9 cellular contexts compared by ENCODE assay signal in genomic region chrX:41558531-41558930, GRCh38.
DNase-seq lines count a peak whose midpoint lies in the region; ATAC-seq, FAIRE-seq and TF ChIP-seq lines count a peak whose summit lies in the region.
"Had no signal": no experiment of that assay in that cellular context is flagged by ENCODE, and none has a peak within 500 bp of the region (broad histone marks: within the 10 kb centered on the region; RNA-seq: fewer than 3 reads in every experiment).

No MANE protein-coding gene starts in this region.

- FAIRE-seq in GM12878 (lab: Jason Lieb, UNC): no peak

- peaks cover 0 to 2% (median 0%) of the 10 kb centered on the region in 7 donors for H3K9me3 Mint-ChIP-seq in naive B cell
- H3K9me3 Mint-ChIP-seq in stimulated activated naive B cell treated with anti-CD40 and anti-IgM and Interleukin-4, amounts not matched to agents 10 μg/mL and 1 μg/mL and 100 μg/mL, for 72 hours: no peaks in the 10 kb centered on the region
- no peaks in the 10 kb centered on the region for H3K9me3 Mint-ChIP-seq in Calu3 (ENCODE audit: low read depth, unreplicated experiment)

- H3K9ac ChIP-seq in GM12878 (ENCODE audit: control insufficient read depth, insufficient read depth, low read length): no peak overlapping the region

- H3K27ac Mint-ChIP-seq in naive B cell (no peak overlapping the region), Calu3 (ENCODE audit: unreplicated experiment) (no peak overlapping the region)
- H3K27ac Mint-ChIP-seq in stimulated activated naive B cell treated with anti-CD40 and anti-IgM and Interleukin-4, amounts not matched to agents 10 μg/mL and 1 μg/mL and 100 μg/mL, for 72 hours: no peak overlapping the region

- H3F3A ChIP-seq in DOHH2 (ENCODE audit: control insufficient read depth, insufficient read depth): no peaks in the 10 kb centered on the region

- SMC1A ChIA-PET in GM12878 (lab: Charles Lee; ENCODE audit: uncharacterized antibody, unreplicated experiment): interaction anchor here (0.6 to 1.3 kb wide), 7 partner anchors 13 to 826 kb away, joined by 3 to 5 read pairs (median 3); no protein-coding TSS in a partner anchor

- RAD21 ChIA-PET in GM12878 (lab: Charles Lee; ENCODE audit: unreplicated experiment): interaction anchor here (1.8 kb wide), 1 partner anchor 202 kb away, joined by 10 read pairs; no protein-coding TSS in a partner anchor

- no peaks in the 10 kb centered on the region for H3K27me3 ChIP-seq in DOHH2 (ENCODE audit: control insufficient read depth, low read length)
- H3K27me3 ChIP-seq in GM12878 (replicated peaks in 1 of 2; ENCODE audit: control insufficient read depth in 2 of 2, insufficient read depth in 2 of 2, low read length in 1 of 2): no peaks in the 10 kb centered on the region

- no peaks in the 10 kb centered on the region for H3K27me3 Mint-ChIP-seq in naive B cell
- peaks cover 0 to 4% of the 10 kb centered on the region in 2 donors for H3K27me3 Mint-ChIP-seq in stimulated activated naive B cell treated with anti-CD40 and anti-IgM and Interleukin-4, amounts not matched to agents 10 μg/mL and 1 μg/mL and 100 μg/mL, for 72 hours
- no peaks in the 10 kb centered on the region for H3K27me3 Mint-ChIP-seq in Calu3 (ENCODE audit: unreplicated experiment)

- H3K4me3 Mint-ChIP-seq in naive B cell: peak overlapping the region in 1 of 8 donors; percentile 47
- H3K4me3 Mint-ChIP-seq in stimulated activated naive B cell treated with anti-CD40 and anti-IgM and Interleukin-4, amounts not matched to agents 10 μg/mL and 1 μg/mL and 100 μg/mL, for 72 hours: no peak overlapping the region
- no peak overlapping the region for H3K4me3 Mint-ChIP-seq in Calu3 (ENCODE audit: low read depth, unreplicated experiment)

- H3K4me3 ChIP-seq in DOHH2 (ENCODE audit: low read length): no peak overlapping the region
- H3K4me3 ChIP-seq in GM12878: no peak overlapping the region
- H3K4me3 ChIP-seq: gastrocnemius medialis had no signal

- no peak overlapping the region for H2AFZ ChIP-seq in GM12878 (ENCODE audit: control insufficient read depth, low read depth, low read length)

- H3K36me3 ChIP-seq in DOHH2 (ENCODE audit: control insufficient read depth, low read length): no peaks in the 10 kb centered on the region
- no peaks in the 10 kb centered on the region; a peak in 1 of 4 replicates for H3K36me3 ChIP-seq in GM12878 (ENCODE audit: control insufficient read depth in 2 of 2, insufficient read depth in 2 of 2, low read length in 1 of 2)
- H3K36me3 ChIP-seq: gastrocnemius medialis had no signal

- TF ChIP-seq POLR2A in GM12878 (IDR thresholded peaks at IDR 0.05; ENCODE audit: low read depth, low read length): no peak

- H3K9me3 ChIP-seq in DOHH2 (ENCODE audit: control insufficient read depth, insufficient read depth, low read length): no peaks in the 10 kb centered on the region
- H3K9me3 ChIP-seq in GM12878 (replicated peaks; ENCODE audit: control insufficient read depth, insufficient read depth, low read length): no peaks in the 10 kb centered on the region
- H3K9me3 ChIP-seq: gastrocnemius medialis had no signal

- BruUV-seq in GM12878 (replicated peaks; lab: Mats Ljungman, UMichigan): no TSS peak
- BruUV-seq in Calu3 (replicated peaks; lab: Mats Ljungman, UMichigan): no TSS peak

- H3K4me2 ChIP-seq in DOHH2 (ENCODE audit: low read length) (no peak overlapping the region), GM12878 (ENCODE audit: control insufficient read depth, insufficient read depth) (no peak overlapping the region)

- CTCF ChIA-PET in GM12878 (lab: Yijun Ruan, JAX) (interaction anchor here (0.6 to 1.4 kb wide), 3 partner anchors 182 to 1398 kb away, joined by 3 to 23 read pairs (median 3); no protein-coding TSS in a partner anchor), Calu3 (lab: Charles Lee) (interaction anchor here (0.5 to 1.0 kb wide), 3 partner anchors 24 to 201 kb away, joined by 3 to 5 read pairs (median 3); no protein-coding TSS in a partner anchor)

- H3K79me2 ChIP-seq in DOHH2 (ENCODE audit: control insufficient read depth, low read length): no peaks in the 10 kb centered on the region
- H3K79me2 ChIP-seq in GM12878 (ENCODE audit: control insufficient read depth, insufficient read depth, low read length): no peaks in the 10 kb centered on the region

- H3K9me2 ChIP-seq in DOHH2 (replicated peaks; ENCODE audit: control insufficient read depth, low read length): no peaks in the 10 kb centered on the region

- no peaks in the 10 kb centered on the region for H4K20me1 ChIP-seq in DOHH2 (ENCODE audit: control insufficient read depth, insufficient read depth, low read depth, low read length)
- no peaks in the 10 kb centered on the region for H4K20me1 ChIP-seq in GM12878 (ENCODE audit: control insufficient read depth, insufficient read depth)

- H3K4me1 Mint-ChIP-seq in naive B cell: peaks cover 0 to 14% (median 6%) of the 10 kb centered on the region in 3 donors
- H3K4me1 Mint-ChIP-seq in stimulated activated naive B cell treated with anti-CD40 and anti-IgM and Interleukin-4, amounts not matched to agents 10 μg/mL and 1 μg/mL and 100 μg/mL, for 72 hours: peaks cover 8 to 11% of the 10 kb centered on the region in 2 donors
- H3K4me1 Mint-ChIP-seq in Calu3 (ENCODE audit: low read depth, unreplicated experiment): no peaks in the 10 kb centered on the region

- no peak for TF ChIP-seq EP300 in GM12878 (IDR thresholded peaks at IDR 0.05; ENCODE audit: borderline replicate concordance in 1 of 2, control insufficient read depth in 1 of 2, low read depth in 2 of 2, low read length in 2 of 2)

- 0% methylated on average over 2 of the region's 2 CpGs for WGBS in GM12878 (ENCODE audit: insufficient coverage, insufficient replicate concordance, low lambda C conversion rate, missing lambda C conversion rate)

- in situ Hi-C loops in GM12878 (cut with MboI): no loop called here

- H3K36me3 Mint-ChIP-seq in naive B cell (no peaks in the 10 kb centered on the region), Calu3 (ENCODE audit: insufficient read depth, unreplicated experiment) (peaks cover 4% of the 10 kb centered on the region)
- peaks cover 0 to 1% of the 10 kb centered on the region in 2 donors for H3K36me3 Mint-ChIP-seq in stimulated activated naive B cell treated with anti-CD40 and anti-IgM and Interleukin-4, amounts not matched to agents 10 μg/mL and 1 μg/mL and 100 μg/mL, for 72 hours

- ATAC-seq in GM12878: no peak
- no peak for ATAC-seq in naive B cell (ENCODE audit: low read depth in 2 of 2)
- no peak for ATAC-seq in GM21717 (IDR thresholded peaks at IDR 0.05; ENCODE audit: unreplicated experiment)
- ATAC-seq in stimulated activated naive B cell treated with anti-CD40 and anti-IgM and Interleukin-4, amounts not matched to agents 10 μg/mL and 1 μg/mL and 100 μg/mL, for 72 hours (replicated peaks): no peak
- ATAC-seq in HG02885 (IDR thresholded peaks at IDR 0.05; ENCODE audit: poor library complexity, unreplicated experiment): no peak
- ATAC-seq: gastrocnemius medialis had no signal

- DNase-seq in GM12878 (ENCODE audit: low read depth, low spot score) (no peak), naive B cell (peak; percentile 8), Calu3 (no peak)
- DNase-seq in stimulated activated naive B cell treated with anti-CD40 and anti-IgM and Interleukin-4, amounts not matched to agents 10 μg/mL and 1 μg/mL and 100 μg/mL, for 72 hours: no peak
- DNase-seq: gastrocnemius medialis had no signal

- peak; percentile 84 for TF ChIP-seq RAD21 in GM12878 (IDR thresholded peaks at IDR 0.05; ENCODE audit: insufficient read depth, low read depth, low read length)

- peaks cover 16% of the 10 kb centered on the region for H3K4me1 ChIP-seq in DOHH2 (ENCODE audit: control insufficient read depth, low read length)
- H3K4me1 ChIP-seq in GM12878 (ENCODE audit: control insufficient read depth, insufficient read depth, low read length): 0 out of 2 replicates have a peak, but pooled peaks cover 2% of the 10 kb centered on the region

- POLR2A ChIA-PET in GM12878 (lab: Charles Lee): no interaction called here

- no peak overlapping the region for H3K27ac ChIP-seq in DOHH2 (ENCODE audit: low read depth, low read length)
- H3K27ac ChIP-seq in GM12878 (ENCODE audit: control insufficient read depth, insufficient read depth): no peak overlapping the region
- H3K27ac ChIP-seq: gastrocnemius medialis had no signal

- intact Hi-C loops in GM12878 (cut with micrococcal nuclease; ENCODE audit: unreplicated experiment): loop anchor here (1.0 to 2.0 kb wide), 2 partner anchors 176 to 201 kb away; no protein-coding TSS in a partner anchor
- intact Hi-C loops in Calu3 (cut with micrococcal nuclease; ENCODE audit: unreplicated experiment): loop anchor here (2.0 kb wide), 1 partner anchor 200 kb away; no protein-coding TSS in a partner anchor

- TF ChIP-seq CTCF in DOHH2 (IDR thresholded peaks at IDR 0.05; ENCODE audit: low read depth, low read length, poor library complexity, severe bottlenecking) (peak; percentile 44), LNCAP (IDR thresholded peaks at IDR 0.05) (peak; percentile 43; the same call in 1 of the 2 replicates), GM12878 (IDR thresholded peaks at IDR 0.05 in 2 of 3, conservative IDR thresholded peaks at IDR 0.05 in 1 of 3; ENCODE audit: control insufficient read depth in 2 of 3, extremely low read depth in 1 of 3, insufficient read depth in 1 of 3, low read depth in 3 of 3, low read length in 3 of 3) (peak; percentile 33 to 42 (median 37); a peak in 4 of 6 replicates), Calu3 (IDR thresholded peaks at IDR 0.05; ENCODE audit: unreplicated experiment) (no peak)

TF ChIP-seq in GM12878, 131 proteins besides CTCF, POLR2A, EP300 and RAD21:
- TF ChIP-seq NR2C1 (IDR thresholded peaks at IDR 0.05): no peak
- peak; percentile 55; the same call in 1 of the 2 replicates for TF ChIP-seq SMC3 (IDR thresholded peaks at IDR 0.05; ENCODE audit: borderline replicate concordance, low read length)
TF ChIP-seq in GM12878: peak in this region for 1.
